19 cellular contexts compared by ENCODE assay signal in the genomic region with DNA sequence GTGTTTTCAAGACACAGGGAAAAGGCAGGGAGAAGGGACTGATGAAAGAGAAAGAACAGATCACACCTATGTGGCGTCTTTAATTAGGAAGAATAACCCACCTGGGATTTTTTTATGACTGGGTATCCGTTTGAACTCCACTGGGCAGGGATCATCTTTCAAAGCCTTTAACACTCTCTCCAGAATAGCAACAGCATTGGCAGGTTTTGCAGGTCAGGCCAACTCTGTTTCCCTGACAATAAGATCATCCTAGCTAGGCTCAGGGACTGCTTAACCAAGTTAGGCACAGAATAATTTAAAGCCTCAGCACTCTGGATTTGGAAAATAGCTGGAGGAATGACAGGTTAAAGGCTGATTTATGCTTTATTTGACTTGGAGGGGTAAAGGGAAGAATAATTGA.
"Had no signal": no experiment of that assay in that cellular context is flagged by ENCODE, and none has a peak within 500 bp of the region (broad histone marks: within the 10 kb centered on the region; RNA-seq: fewer than 3 reads in every experiment).

No MANE protein-coding gene starts in this region.

- DNase-seq: dorsolateral prefrontal cortex; effector CD8-positive, alpha-beta T cell; endodermal cell; foreskin fibroblast; gastrocnemius medialis; head of caudate nucleus; left ventricle myocardium superior; lower lobe of right lung; naive thymus-derived CD4-positive, alpha-beta T cell; right lobe of liver; stimulated activated CD4-positive, alpha-beta T cell treated with anti-CD3 and anti-CD28 coated beads, Interleukin-12 subunit alpha, Interleukin-12 subunit beta, amount 100 ng/mL, for 4 hours; stimulated activated CD4-positive, alpha-beta T cell treated with anti-CD3 and anti-CD28 coated beads, Interleukin-1b, Interleukin-23, amount 100 ng/mL, for 48 hours; stimulated activated CD4-positive, alpha-beta T cell treated with anti-CD3 and anti-CD28 coated beads, Interleukin-4, amount 100 ng/mL, for 1 hour; stimulated activated CD8-positive, alpha-beta memory T cell treated with anti-CD3 and anti-CD28 coated beads, Interleukin-4, amount 100 ng/mL, for 48 hours; stimulated activated naive CD4-positive, alpha-beta T cell; stimulated activated naive CD8-positive, alpha-beta T cell treated with anti-CD3 and anti-CD28 coated beads, Interleukin-15, amount 100 ng/mL, for 72 hours; transverse colon; upper lobe of right lung; uterus had no signal
